In the genomic region with DNA sequence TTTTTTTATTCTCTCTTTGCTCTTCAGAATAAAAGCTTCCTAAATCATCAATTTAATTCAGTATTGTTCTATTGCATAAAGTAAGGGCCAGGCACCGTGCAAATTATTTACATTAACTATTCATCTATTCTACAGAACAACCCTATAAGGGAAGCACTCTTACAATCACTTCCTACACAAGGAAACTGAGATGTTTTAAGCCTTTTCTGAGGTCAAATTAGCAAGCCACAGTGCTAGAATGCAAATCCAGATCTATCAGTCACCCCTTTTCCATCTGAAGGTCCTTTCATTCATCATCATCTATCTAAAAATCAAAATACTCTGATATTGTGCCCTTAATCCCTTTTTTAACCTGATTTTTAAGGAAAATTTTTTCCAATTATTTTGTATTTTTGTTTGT, we compare ENCODE assay signal across 20 cellular contexts.
A peak's percentile ranks its signal among the peaks of the same experiment; 100 is the strongest.
DNase-seq lines count a peak whose midpoint lies in the region; ATAC-seq and TF ChIP-seq lines count a peak whose summit lies in the region.
"Had no signal": no experiment of that assay in that cellular context is flagged by ENCODE, and none has a peak within 500 bp of the region (broad histone marks: within the 10 kb centered on the region; RNA-seq: fewer than 3 reads in every experiment).

No MANE protein-coding gene starts in this region.

- H3K4me3 Mint-ChIP-seq in stimulated activated naive CD8-positive, alpha-beta T cell treated with anti-CD3 and anti-CD28 coated beads, Interleukin-15, amount 100 ng/mL, for 72 hours, result no peak overlapping the region
- H3K4me3 Mint-ChIP-seq: CD4-positive, alpha-beta T cell; stimulated activated effector memory CD8-positive, alpha-beta T cell treated with anti-CD3 and anti-CD28 coated beads, Interleukin-12 subunit alpha, Interleukin-12 subunit beta, amount 100 ng/mL, for 72 hours had no signal

- no peak for DNase-seq in stimulated activated naive CD8-positive, alpha-beta T cell treated with anti-CD3 and anti-CD28 coated beads, Interleukin-15, amount 100 ng/mL, for 72 hours
- DNase-seq in stimulated activated naive CD8-positive, alpha-beta T cell treated with anti-CD3 and anti-CD28 coated beads, Interleukin-15, Interleukin-2, amounts not matched to agents 100 U/mL and 50 U/mL, for 24 hours, result no peak
- DNase-seq in GM20000 (ENCODE audit: low spot score) (no peak), T-helper 9 cell (no peak), erythroblast (lab: John Stamatoyannopoulos, UW) (no peak)
- DNase-seq: 8988T; activated gamma-delta T cell; CD4-positive, alpha-beta T cell; cortex of kidney; GM23248; heart right ventricle; NCI-H1105; NCI-H226; occipital lobe; WERI-Rb-1 had no signal

- H3K4me1 Mint-ChIP-seq in stimulated activated naive CD8-positive, alpha-beta T cell treated with anti-CD3 and anti-CD28 coated beads, Interleukin-15, amount 100 ng/mL, for 72 hours, result no peaks in the 10 kb centered on the region
- H3K4me1 Mint-ChIP-seq: stimulated activated effector memory CD8-positive, alpha-beta T cell treated with anti-CD3 and anti-CD28 coated beads, Interleukin-12 subunit alpha, Interleukin-12 subunit beta, amount 100 ng/mL, for 72 hours had no signal

- H3K9me3 Mint-ChIP-seq in stimulated activated naive CD8-positive, alpha-beta T cell treated with anti-CD3 and anti-CD28 coated beads, Interleukin-15, amount 100 ng/mL, for 72 hours, result no peaks in the 10 kb centered on the region
- H3K9me3 Mint-ChIP-seq: CD4-positive, alpha-beta T cell; stimulated activated effector memory CD8-positive, alpha-beta T cell treated with anti-CD3 and anti-CD28 coated beads, Interleukin-12 subunit alpha, Interleukin-12 subunit beta, amount 100 ng/mL, for 72 hours had no signal

- no peak overlapping the region for H3K27ac Mint-ChIP-seq in stimulated activated naive CD8-positive, alpha-beta T cell treated with anti-CD3 and anti-CD28 coated beads, Interleukin-15, amount 100 ng/mL, for 72 hours
- H3K27ac Mint-ChIP-seq: CD4-positive, alpha-beta T cell; stimulated activated effector memory CD8-positive, alpha-beta T cell treated with anti-CD3 and anti-CD28 coated beads, Interleukin-12 subunit alpha, Interleukin-12 subunit beta, amount 100 ng/mL, for 72 hours had no signal

- TF ChIP-seq CTCF in GM20000 (IDR thresholded peaks at IDR 0.05; ENCODE audit: extremely low read depth, missing control alignments), result no peak

- peak; percentile 43 for ATAC-seq in stimulated activated naive CD8-positive, alpha-beta T cell treated with anti-CD3 and anti-CD28 coated beads, Interleukin-15, amount 100 ng/mL, for 72 hours
- no peak for ATAC-seq in stimulated activated naive CD8-positive, alpha-beta T cell treated with anti-CD3 and anti-CD28 coated beads, Interleukin-15, Interleukin-2, amounts not matched to agents 100 U/mL and 50 U/mL, for 24 hours
- peak; percentile 49 for ATAC-seq in GM21723 (IDR thresholded peaks at IDR 0.05; ENCODE audit: unreplicated experiment)
- ATAC-seq in HG03159 (IDR thresholded peaks at IDR 0.05; ENCODE audit: unreplicated experiment), result peak; percentile 54
- no peak for ATAC-seq in HG03039 (IDR thresholded peaks at IDR 0.05; ENCODE audit: unreplicated experiment)
- ATAC-seq: esophagus mucosa; heart right ventricle; stimulated activated effector memory CD8-positive, alpha-beta T cell treated with anti-CD3 and anti-CD28 coated beads, Interleukin-12 subunit alpha, Interleukin-12 subunit beta, amount 100 ng/mL, for 72 hours had no signal

- H3K27me3 Mint-ChIP-seq in stimulated activated naive CD8-positive, alpha-beta T cell treated with anti-CD3 and anti-CD28 coated beads, Interleukin-15, amount 100 ng/mL, for 72 hours, result peaks cover 17% of the 10 kb centered on the region

- no peak for TF ChIP-seq POLR2A in erythroblast (IDR thresholded peaks at IDR 0.05; ENCODE audit: low read length)

Comparison
In these comparisons a context has a peak if more than half of its experiments do, and no peak if none do; other contexts are left out.
1. ATAC-seq: peak in stimulated activated naive CD8-positive, alpha-beta T cell treated with anti-CD3 and anti-CD28 coated beads, Interleukin-15, amount 100 ng/mL, for 72 hours (single experiment), GM21723 (single experiment) and HG03159 (single experiment); none in stimulated activated naive CD8-positive, alpha-beta T cell treated with anti-CD3 and anti-CD28 coated beads, Interleukin-15, Interleukin-2, amounts not matched to agents 100 U/mL and 50 U/mL, for 24 hours (single experiment) and HG03039 (single experiment).